Comparison of ENCODE assay signal across 1 cellular context in genomic region chr14:49621114-49621881, GRCh38.
TF ChIP-seq lines count a peak whose summit lies in the region.

No MANE protein-coding gene starts in this region.

TF ChIP-seq in K562, 482 proteins besides CTCF, POLR2A, EP300 and RAD21 (continues in another document):
- TF ChIP-seq ZFX (CRISPR knock-in tag; IDR thresholded peaks at IDR 0.05) = no peak
- 0 out of 2 replicates have a peak, but pooled peaks have one; percentile 19 for TF ChIP-seq ETV5 (CRISPR knock-in tag; IDR thresholded peaks at IDR 0.05; ENCODE audit: low read depth)
- TF ChIP-seq FUS (optimal IDR thresholded peaks at IDR 0.05; ENCODE audit: low read depth, low read length) = peak; percentile 35
- TF ChIP-seq NFE2 (IDR thresholded peaks at IDR 0.05; ENCODE audit: low read depth) = no peak
- TF ChIP-seq RCOR1 (IDR thresholded peaks at IDR 0.05; ENCODE audit: borderline replicate concordance in 1 of 2, low read depth in 2 of 2, low read length in 2 of 2) = no peak
- TF ChIP-seq NR3C1 (CRISPR knock-in tag; IDR thresholded peaks at IDR 0.05) = 0 out of 2 replicates have a peak, but pooled peaks have one; percentile 47
- TF ChIP-seq PPARD (CRISPR knock-in tag; IDR thresholded peaks at IDR 0.05) = no peak
- no peak for TF ChIP-seq ZNF644 (tag; IDR thresholded peaks at IDR 0.05; ENCODE audit: low read depth)
- TF ChIP-seq RBM22 (IDR thresholded peaks at IDR 0.05; ENCODE audit: low read depth, low read length, poor library complexity, severe bottlenecking) = peak; percentile 12
- peak; percentile 39 for TF ChIP-seq RBBP5 (IDR thresholded peaks at IDR 0.05; ENCODE audit: borderline replicate concordance, insufficient read depth, low read length, poor library complexity, severe bottlenecking)
- TF ChIP-seq RBM25 (IDR thresholded peaks at IDR 0.05; ENCODE audit: low read depth, low read length, severe bottlenecking) = no peak
- TF ChIP-seq REST (CRISPR knock-in tag; IDR thresholded peaks at IDR 0.05; ENCODE audit: low read depth) = no peak
- peak; percentile 40 for TF ChIP-seq HMGN3 (IDR thresholded peaks at IDR 0.05; ENCODE audit: borderline replicate concordance, extremely low read depth, insufficient read length, low read depth, low read length)
- TF ChIP-seq SIN3A (IDR thresholded peaks at IDR 0.05; ENCODE audit: borderline replicate concordance in 2 of 2, control insufficient read depth in 1 of 2, low read depth in 2 of 2, low read length in 2 of 2) = peak in 1 of 2 experiments; percentile 5; a peak in 1 of 4 replicates
- 0 out of 4 replicates have a peak, but pooled peaks of 1 of the 2 experiments have one; percentile 2 for TF ChIP-seq UBTF (IDR thresholded peaks at IDR 0.05; ENCODE audit: borderline replicate concordance in 1 of 2, low read depth in 2 of 2, low read length in 2 of 2)
- TF ChIP-seq ILF3 (IDR thresholded peaks at IDR 0.05; ENCODE audit: borderline replicate concordance) = no peak
- TF ChIP-seq POLR3A (IDR thresholded peaks at IDR 0.05; ENCODE audit: borderline replicate concordance, extremely low read depth, insufficient read depth, insufficient read length) = no peak
- TF ChIP-seq HDAC2 (IDR thresholded peaks at IDR 0.05) = no peak
- no peak for TF ChIP-seq ZNF134 (CRISPR knock-in tag; conservative IDR thresholded peaks at IDR 0.05)
- TF ChIP-seq CCNT2 (IDR thresholded peaks at IDR 0.05; ENCODE audit: borderline replicate concordance, extremely low read depth, insufficient read length, low read depth, low read length) = peak; percentile 13
- 0 out of 2 replicates have a peak, but pooled peaks have one; percentile 30 for TF ChIP-seq RB1 (IDR thresholded peaks at IDR 0.05; ENCODE audit: low read depth)
- TF ChIP-seq NKRF (IDR thresholded peaks at IDR 0.05; ENCODE audit: borderline replicate concordance) = no peak
- TF ChIP-seq PTBP1 (IDR thresholded peaks at IDR 0.05; ENCODE audit: low read depth, low read length) = no peak
- no peak for TF ChIP-seq USF2 (CRISPR knock-in tag; IDR thresholded peaks at IDR 0.05)
- TF ChIP-seq ZBTB40 (IDR thresholded peaks at IDR 0.05) = no peak
- no peak for TF ChIP-seq ZBTB40 (CRISPR knock-in tag; IDR thresholded peaks at IDR 0.05)
- TF ChIP-seq RNF2 (IDR thresholded peaks at IDR 0.05) = peak; percentile 22; the same call in 1 of the 2 replicates
- TF ChIP-seq TFAP4 (CRISPR knock-in tag; IDR thresholded peaks at IDR 0.05; ENCODE audit: borderline replicate concordance) = peak; percentile 37
- peak in 1 of 2 experiments; percentile 37; a peak in 2 of 4 replicates for TF ChIP-seq NRF1 (conservative IDR thresholded peaks at IDR 0.05 in 1 of 2, IDR thresholded peaks at IDR 0.05 in 1 of 2)
